Comparison of ENCODE assay signal across 18 cellular contexts in the genomic region with DNA sequence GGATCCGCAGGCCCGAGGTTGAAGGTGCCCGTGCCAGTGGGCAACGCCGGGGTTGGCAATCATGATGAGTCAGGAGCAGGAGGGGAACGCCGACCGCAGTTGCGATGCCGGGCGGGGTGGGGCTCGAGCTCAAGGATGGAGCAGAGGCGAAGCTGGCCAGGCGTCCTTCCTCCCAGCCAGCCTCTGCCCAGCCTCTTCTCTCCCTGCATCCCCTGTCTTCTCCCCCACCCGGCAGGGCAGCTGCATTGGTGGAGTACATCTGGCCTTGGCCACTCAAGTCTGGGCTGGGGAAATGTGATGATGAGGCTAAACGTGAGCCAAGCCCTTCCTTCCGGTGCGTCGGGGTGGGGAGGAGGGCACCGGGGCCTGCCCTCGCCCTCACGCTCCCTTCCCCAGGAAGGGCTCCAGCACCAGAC. TPM values are rescaled to one million over a fixed set of nuclear protein-coding genes. Genes with fewer than 3 reads are reported as not detected.
A peak's percentile ranks its signal among the peaks of the same experiment; 100 is the strongest.
DNase-seq lines count a peak whose midpoint lies in the region; ATAC-seq, FAIRE-seq and TF ChIP-seq lines count a peak whose summit lies in the region.
"Had no signal": no experiment of that assay in that cellular context is flagged by ENCODE, and none has a peak within 500 bp of the region (broad histone marks: within the 10 kb centered on the region; RNA-seq: fewer than 3 reads in every experiment).

No MANE protein-coding gene starts in this region.

- H3K27ac Mint-ChIP-seq in activated T-cell treated with anti-CD3 and anti-CD28 coated beads, Interleukin-2, amount 50 U/mL, for 24 hours, result no peak overlapping the region
- no peak overlapping the region for H3K27ac Mint-ChIP-seq in chondrocyte (ENCODE audit: unreplicated experiment)
- H3K27ac Mint-ChIP-seq: activated T-cell treated with anti-CD3 and anti-CD28 coated beads, Interleukin-2, amount 50 U/mL, for 72 hours had no signal

- H3K27me3 Mint-ChIP-seq in activated T-cell treated with anti-CD3 and anti-CD28 coated beads, Interleukin-2, amount 50 U/mL, for 24 hours, result peaks cover 25% of the 10 kb centered on the region
- peaks cover 16% of the 10 kb centered on the region for H3K27me3 Mint-ChIP-seq in activated T-cell treated with anti-CD3 and anti-CD28 coated beads, Interleukin-2, amount 50 U/mL, for 4 hours (ENCODE audit: low read depth)
- no peaks in the 10 kb centered on the region for H3K27me3 Mint-ChIP-seq in chondrocyte (ENCODE audit: low read depth)

- H3K36me3 Mint-ChIP-seq in activated T-cell treated with anti-CD3 and anti-CD28 coated beads, Interleukin-2, amount 50 U/mL, for 24 hours (ENCODE audit: low read depth), result no peaks in the 10 kb centered on the region
- no peaks in the 10 kb centered on the region for H3K36me3 Mint-ChIP-seq in activated T-cell treated with anti-CD3 and anti-CD28 coated beads, Interleukin-2, amount 50 U/mL, for 4 hours (ENCODE audit: insufficient read depth)
- peaks cover 27% of the 10 kb centered on the region for H3K36me3 Mint-ChIP-seq in chondrocyte (ENCODE audit: low read depth)

- TF ChIP-seq CTCF in chondrocyte (IDR thresholded peaks at IDR 0.05), result no peak

- peak; percentile 22 for DNase-seq in activated T-cell treated with anti-CD3 and anti-CD28 coated beads, Interleukin-2, amount 50 U/mL, for 24 hours
- DNase-seq in activated T-cell treated with anti-CD3 and anti-CD28 coated beads, Interleukin-2, amount 50 U/mL, for 4 hours, result no peak
- DNase-seq in chondrocyte (ENCODE audit: low spot score), result peak; percentile 89
- DNase-seq in myocyte (ENCODE audit: low read depth), result peak; percentile 51
- peak; percentile 31 for DNase-seq in urothelium cell line (ENCODE audit: low spot score)
- DNase-seq in hepatic stellate cell (ENCODE audit: low spot score), result no peak
- no peak for DNase-seq in UCSD-AML1 (lab: John Stamatoyannopoulos, UW; ENCODE audit: unreplicated experiment)
- DNase-seq: activated T-cell treated with anti-CD3 and anti-CD28 coated beads, Interleukin-2, amount 50 U/mL, for 72 hours; NCI-H1048; NCI-H510A; retina; testis had no signal

- no peak for FAIRE-seq in urothelium cell line (lab: Jason Lieb, UNC)

- no peak for ATAC-seq in activated T-cell treated with anti-CD3 and anti-CD28 coated beads, Interleukin-2, amount 50 U/mL, for 4 hours
- ATAC-seq in GM21717 (IDR thresholded peaks at IDR 0.05; ENCODE audit: unreplicated experiment), result no peak
- ATAC-seq: activated CD4-positive, CD25-positive, alpha-beta regulatory T cell treated with anti-CD3 and anti-CD28 coated beads, Interleukin-2, amount 50 U/mL, for 24 hours; activated T-cell treated with anti-CD3 and anti-CD28 coated beads, Interleukin-2, amount 50 U/mL, for 72 hours had no signal

- H3K9me3 Mint-ChIP-seq in activated T-cell treated with anti-CD3 and anti-CD28 coated beads, Interleukin-2, amount 50 U/mL, for 24 hours, result peaks cover 8% of the 10 kb centered on the region
- H3K9me3 Mint-ChIP-seq in activated T-cell treated with anti-CD3 and anti-CD28 coated beads, Interleukin-2, amount 50 U/mL, for 4 hours, result no peaks in the 10 kb centered on the region
- H3K9me3 Mint-ChIP-seq in chondrocyte (ENCODE audit: low read depth), result no peaks in the 10 kb centered on the region

- peaks cover 15% of the 10 kb centered on the region for H3K4me1 Mint-ChIP-seq in activated T-cell treated with anti-CD3 and anti-CD28 coated beads, Interleukin-2, amount 50 U/mL, for 24 hours (ENCODE audit: low read depth)
- H3K4me1 Mint-ChIP-seq in activated T-cell treated with anti-CD3 and anti-CD28 coated beads, Interleukin-2, amount 50 U/mL, for 4 hours (ENCODE audit: low read depth), result peaks cover 12% of the 10 kb centered on the region
- H3K4me1 Mint-ChIP-seq in chondrocyte (ENCODE audit: low read depth), result peaks cover 54% of the 10 kb centered on the region

- no peak overlapping the region for H3K4me3 Mint-ChIP-seq in activated T-cell treated with anti-CD3 and anti-CD28 coated beads, Interleukin-2, amount 50 U/mL, for 24 hours
- H3K4me3 Mint-ChIP-seq in activated T-cell treated with anti-CD3 and anti-CD28 coated beads, Interleukin-2, amount 50 U/mL, for 4 hours, result no peak overlapping the region
- H3K4me3 Mint-ChIP-seq in chondrocyte (ENCODE audit: unreplicated experiment), result peak overlapping the region; percentile 92
- H3K4me3 Mint-ChIP-seq: activated T-cell treated with anti-CD3 and anti-CD28 coated beads, Interleukin-2, amount 50 U/mL, for 72 hours had no signal

RNA-seq across cellular contexts. Expression of a gene that starts 3.9 kb away (rescaled TPM):
- under 1 TPM; 0.33 to 0.53 (median 0.33) TPM for total RNA-seq in activated T-cell treated with anti-CD3 and anti-CD28 coated beads, Interleukin-2, amount 50 U/mL, for 4 hours
- 39.8 to 159 TPM (median 41.2 TPM) in 3 replicates for total RNA-seq in chondrocyte
- 3.9 and 8.2 TPM in 2 replicates for total RNA-seq in myocyte
- polyA plus RNA-seq in myocyte (2012), result 42.0 TPM
- total RNA-seq: A673 had no signal
- polyA plus RNA-seq: cardiac muscle cell had no signal

RNA-seq across cellular contexts. Expression of a gene that starts 17.2 kb away (rescaled TPM):
- total RNA-seq in activated T-cell treated with anti-CD3 and anti-CD28 coated beads, Interleukin-2, amount 50 U/mL, for 4 hours, result 100 to 1,000 TPM in 1 of 3 donors, 10 to 100 TPM in 2; 74.9 to 101 (median 83.7) TPM
- total RNA-seq in chondrocyte (935 to 3,230 TPM (median 949 TPM) in 3 replicates), myocyte (557 and 650 TPM in 2 replicates)
- polyA plus RNA-seq in myocyte (2012), result 2,049 TPM

RNA-seq across cellular contexts. Expression of a gene that starts 49.5 kb away (rescaled TPM):
- not detected for total RNA-seq in activated T-cell treated with anti-CD3 and anti-CD28 coated beads, Interleukin-2, amount 50 U/mL, for 4 hours
- not detected in 3 replicates for total RNA-seq in chondrocyte
- not detected in 2 replicates for total RNA-seq in myocyte
- not detected for polyA plus RNA-seq in myocyte (2012)
- total RNA-seq: A673; activated T-cell treated with anti-CD3 and anti-CD28 coated beads, Interleukin-2, amount 50 U/mL, for 72 hours; cardiac muscle cell; esophagus muscularis mucosa; mucosa of gallbladder; testis had no signal
- polyA plus RNA-seq: cardiac muscle cell had no signal

Comparison
In these comparisons a context has a peak if more than half of its experiments do, and no peak if none do; other contexts are left out.
1. DNase-seq: peak in activated T-cell treated with anti-CD3 and anti-CD28 coated beads, Interleukin-2, amount 50 U/mL, for 24 hours (single experiment), chondrocyte (single experiment), myocyte (single experiment) and urothelium cell line (single experiment); none in activated T-cell treated with anti-CD3 and anti-CD28 coated beads, Interleukin-2, amount 50 U/mL, for 4 hours (single experiment), hepatic stellate cell (single experiment) and UCSD-AML1 (single experiment).